Comparison of ENCODE assay signal across 1 cellular context in the genomic region with DNA sequence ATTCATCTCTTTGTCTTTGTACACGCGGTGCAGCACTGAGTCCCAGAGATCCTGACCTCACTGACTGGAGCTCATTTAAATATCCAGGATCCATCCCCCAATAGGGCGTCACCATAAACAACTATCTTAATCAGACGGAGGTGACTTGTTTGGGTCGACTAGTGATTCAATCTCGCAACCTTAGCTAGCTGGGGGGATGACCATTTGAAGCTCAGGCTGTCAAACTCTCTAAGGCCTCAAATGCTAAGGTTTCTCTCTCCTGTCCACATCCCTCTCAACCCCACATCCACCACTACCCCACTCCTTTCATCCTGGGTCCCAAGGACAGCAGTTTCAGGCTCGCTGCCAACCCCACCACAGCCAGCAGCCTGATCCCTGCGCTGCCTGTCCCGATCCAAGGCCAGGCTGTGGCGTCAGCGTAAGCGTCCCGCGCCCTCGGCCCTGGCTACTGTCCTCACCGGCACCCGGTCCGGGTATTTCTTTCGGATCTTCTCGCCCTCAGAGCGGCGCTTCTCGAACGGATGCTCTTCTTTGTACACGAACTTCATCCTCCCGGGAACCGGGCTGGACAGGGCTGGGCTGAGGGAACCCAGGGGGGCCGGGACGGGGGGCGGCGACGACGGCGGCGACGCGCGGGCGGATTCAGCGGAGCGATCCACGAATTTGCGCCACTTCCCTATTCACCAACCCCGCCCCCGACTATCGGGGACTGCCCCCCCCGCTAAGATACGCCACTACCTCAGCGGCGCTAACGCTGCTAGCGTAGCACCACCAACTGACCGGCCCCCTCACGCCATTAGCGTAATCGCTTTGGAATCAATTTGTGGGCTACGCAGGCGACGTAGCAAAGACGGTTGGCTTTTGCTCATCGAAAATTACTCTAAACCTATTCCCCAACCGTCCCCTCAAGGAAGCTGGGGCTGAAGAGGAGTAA.
TF ChIP-seq lines count a peak whose summit lies in the region.

A gene (minus strand): TSS at position 667 of the 934 bp plus-strand sequence. CDS start 119 bp downstream, at position 548.

TF ChIP-seq in HepG2, 621 proteins besides CTCF, POLR2A, EP300 and RAD21 (continued from another document and continues in another):
- TF ChIP-seq, protein P1, sequence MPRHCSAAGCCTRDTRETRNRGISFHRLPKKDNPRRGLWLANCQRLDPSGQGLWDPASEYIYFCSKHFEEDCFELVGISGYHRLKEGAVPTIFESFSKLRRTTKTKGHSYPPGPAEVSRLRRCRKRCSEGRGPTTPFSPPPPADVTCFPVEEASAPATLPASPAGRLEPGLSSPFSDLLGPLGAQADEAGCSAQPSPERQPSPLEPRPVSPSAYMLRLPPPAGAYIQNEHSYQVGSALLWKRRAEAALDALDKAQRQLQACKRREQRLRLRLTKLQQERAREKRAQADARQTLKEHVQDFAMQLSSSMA (CRISPR knock-in tag; IDR thresholded peaks at IDR 0.05) = no peak
- TF ChIP-seq ZNF253 (CRISPR knock-in tag; IDR thresholded peaks at IDR 0.05; ENCODE audit: borderline replicate concordance) (no peak), U2AF2 (IDR thresholded peaks at IDR 0.05; ENCODE audit: low read depth, low read length) (peak; percentile 71; the same call in 1 of the 2 replicates), ZNF44 (CRISPR knock-in tag; IDR thresholded peaks at IDR 0.05) (0 out of 2 replicates have a peak, but pooled peaks have one; percentile 53), MATR3 (CRISPR knock-in tag; IDR thresholded peaks at IDR 0.05) (no peak), ZSCAN31 (CRISPR knock-in tag; IDR thresholded peaks at IDR 0.05; ENCODE audit: low read depth) (no peak; the same call in 1 of the 2 replicates), ELF4 (CRISPR knock-in tag; IDR thresholded peaks at IDR 0.05; ENCODE audit: borderline replicate concordance) (0 out of 2 replicates have a peak, but pooled peaks have one; percentile 11), SRSF1 (optimal IDR thresholded peaks at IDR 0.05; ENCODE audit: low read depth, low read length) (peak; percentile 98), ZNF354B (CRISPR knock-in tag; IDR thresholded peaks at IDR 0.05) (no peak), ZNF788 (CRISPR knock-in tag; IDR thresholded peaks at IDR 0.05; ENCODE audit: borderline replicate concordance) (peak; percentile 68; the same call in 1 of the 2 replicates), SNRNP70 (IDR thresholded peaks at IDR 0.05; ENCODE audit: low read depth, low read length) (peak; percentile 89), ZNF121 (CRISPR knock-in tag; IDR thresholded peaks at IDR 0.05) (no peak), ZFP1 (CRISPR knock-in tag; IDR thresholded peaks at IDR 0.05) (no peak), IKZF1 (IDR thresholded peaks at IDR 0.05) (no peak), HNRNPL (IDR thresholded peaks at IDR 0.05; ENCODE audit: low read depth, low read length) (no peak), ZNF430 (CRISPR knock-in tag; IDR thresholded peaks at IDR 0.05) (no peak), KDM1A (CRISPR knock-in tag; IDR thresholded peaks at IDR 0.05) (no peak), ZNF572 (CRISPR knock-in tag; IDR thresholded peaks at IDR 0.05) (no peak), MAFK (conservative IDR thresholded peaks at IDR 0.05 in 1 of 2, IDR thresholded peaks at IDR 0.05 in 1 of 2; ENCODE audit: low read length in 2 of 2) (no peak), ZNF282 (IDR thresholded peaks at IDR 0.05; ENCODE audit: partially characterized antibody) (no peak), SOX6 (IDR thresholded peaks at IDR 0.05) (no peak), SOX6 (CRISPR knock-in tag; IDR thresholded peaks at IDR 0.05) (0 out of 2 replicates have a peak, but pooled peaks have one; percentile 39), HNRNPH1 (optimal IDR thresholded peaks at IDR 0.05; ENCODE audit: low read depth, low read length) (peak; percentile 98), REL (CRISPR knock-in tag; conservative IDR thresholded peaks at IDR 0.05) (no peak), ZNF136 (CRISPR knock-in tag; IDR thresholded peaks at IDR 0.05; ENCODE audit: low read depth) (no peak)
- TF ChIP-seq, protein P2, sequence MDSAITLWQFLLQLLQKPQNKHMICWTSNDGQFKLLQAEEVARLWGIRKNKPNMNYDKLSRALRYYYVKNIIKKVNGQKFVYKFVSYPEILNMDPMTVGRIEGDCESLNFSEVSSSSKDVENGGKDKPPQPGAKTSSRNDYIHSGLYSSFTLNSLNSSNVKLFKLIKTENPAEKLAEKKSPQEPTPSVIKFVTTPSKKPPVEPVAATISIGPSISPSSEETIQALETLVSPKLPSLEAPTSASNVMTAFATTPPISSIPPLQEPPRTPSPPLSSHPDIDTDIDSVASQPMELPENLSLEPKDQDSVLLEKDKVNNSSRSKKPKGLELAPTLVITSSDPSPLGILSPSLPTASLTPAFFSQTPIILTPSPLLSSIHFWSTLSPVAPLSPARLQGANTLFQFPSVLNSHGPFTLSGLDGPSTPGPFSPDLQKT (CRISPR knock-in tag; IDR thresholded peaks at IDR 0.05; ENCODE audit: borderline replicate concordance) = no peak
- TF ChIP-seq, protein P3, sequence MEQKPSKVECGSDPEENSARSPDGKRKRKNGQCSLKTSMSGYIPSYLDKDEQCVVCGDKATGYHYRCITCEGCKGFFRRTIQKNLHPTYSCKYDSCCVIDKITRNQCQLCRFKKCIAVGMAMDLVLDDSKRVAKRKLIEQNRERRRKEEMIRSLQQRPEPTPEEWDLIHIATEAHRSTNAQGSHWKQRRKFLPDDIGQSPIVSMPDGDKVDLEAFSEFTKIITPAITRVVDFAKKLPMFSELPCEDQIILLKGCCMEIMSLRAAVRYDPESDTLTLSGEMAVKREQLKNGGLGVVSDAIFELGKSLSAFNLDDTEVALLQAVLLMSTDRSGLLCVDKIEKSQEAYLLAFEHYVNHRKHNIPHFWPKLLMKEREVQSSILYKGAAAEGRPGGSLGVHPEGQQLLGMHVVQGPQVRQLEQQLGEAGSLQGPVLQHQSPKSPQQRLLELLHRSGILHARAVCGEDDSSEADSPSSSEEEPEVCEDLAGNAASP (CRISPR knock-in tag; IDR thresholded peaks at IDR 0.05; ENCODE audit: borderline replicate concordance) = 0 out of 2 replicates have a peak, but pooled peaks have one; percentile 12
- TF ChIP-seq, protein P4, sequence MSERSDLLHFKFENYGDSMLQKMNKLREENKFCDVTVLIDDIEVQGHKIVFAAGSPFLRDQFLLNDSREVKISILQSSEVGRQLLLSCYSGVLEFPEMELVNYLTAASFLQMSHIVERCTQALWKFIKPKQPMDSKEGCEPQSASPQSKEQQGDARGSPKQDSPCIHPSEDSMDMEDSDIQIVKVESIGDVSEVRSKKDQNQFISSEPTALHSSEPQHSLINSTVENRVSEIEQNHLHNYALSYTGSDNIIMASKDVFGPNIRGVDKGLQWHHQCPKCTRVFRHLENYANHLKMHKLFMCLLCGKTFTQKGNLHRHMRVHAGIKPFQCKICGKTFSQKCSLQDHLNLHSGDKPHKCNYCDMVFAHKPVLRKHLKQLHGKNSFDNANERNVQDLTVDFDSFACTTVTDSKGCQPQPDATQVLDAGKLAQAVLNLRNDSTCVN (CRISPR knock-in tag; IDR thresholded peaks at IDR 0.05; ENCODE audit: borderline replicate concordance) = no peak; the same call in 1 of the 2 replicates
- TF ChIP-seq, protein P5, sequence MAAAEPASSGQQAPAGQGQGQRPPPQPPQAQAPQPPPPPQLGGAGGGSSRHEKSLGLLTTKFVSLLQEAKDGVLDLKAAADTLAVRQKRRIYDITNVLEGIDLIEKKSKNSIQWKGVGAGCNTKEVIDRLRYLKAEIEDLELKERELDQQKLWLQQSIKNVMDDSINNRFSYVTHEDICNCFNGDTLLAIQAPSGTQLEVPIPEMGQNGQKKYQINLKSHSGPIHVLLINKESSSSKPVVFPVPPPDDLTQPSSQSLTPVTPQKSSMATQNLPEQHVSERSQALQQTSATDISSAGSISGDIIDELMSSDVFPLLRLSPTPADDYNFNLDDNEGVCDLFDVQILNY (CRISPR knock-in tag; conservative IDR thresholded peaks at IDR 0.05) = no peak
- TF ChIP-seq, protein P6, sequence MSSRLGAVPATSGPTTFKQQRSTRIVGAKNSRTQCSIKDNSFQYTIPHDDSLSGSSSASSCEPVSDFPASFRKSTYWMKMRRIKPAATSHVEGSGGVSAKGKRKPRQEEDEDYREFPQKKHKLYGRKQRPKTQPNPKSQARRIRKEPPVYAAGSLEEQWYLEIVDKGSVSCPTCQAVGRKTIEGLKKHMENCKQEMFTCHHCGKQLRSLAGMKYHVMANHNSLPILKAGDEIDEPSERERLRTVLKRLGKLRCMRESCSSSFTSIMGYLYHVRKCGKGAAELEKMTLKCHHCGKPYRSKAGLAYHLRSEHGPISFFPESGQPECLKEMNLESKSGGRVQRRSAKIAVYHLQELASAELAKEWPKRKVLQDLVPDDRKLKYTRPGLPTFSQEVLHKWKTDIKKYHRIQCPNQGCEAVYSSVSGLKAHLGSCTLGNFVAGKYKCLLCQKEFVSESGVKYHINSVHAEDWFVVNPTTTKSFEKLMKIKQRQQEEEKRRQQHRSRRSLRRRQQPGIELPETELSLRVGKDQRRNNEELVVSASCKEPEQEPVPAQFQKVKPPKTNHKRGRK (CRISPR knock-in tag; IDR thresholded peaks at IDR 0.05) = no peak
- TF ChIP-seq, protein P7, sequence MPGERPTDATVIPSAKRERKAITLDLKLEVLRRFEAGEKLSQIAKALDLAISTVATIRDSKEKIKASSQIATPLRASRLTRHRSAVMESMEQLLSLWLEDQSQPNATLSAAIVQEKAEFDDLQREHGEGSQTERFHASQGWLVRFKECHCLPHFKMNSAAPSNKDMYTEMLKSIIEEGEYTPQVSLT (CRISPR knock-in tag; IDR thresholded peaks at IDR 0.05; ENCODE audit: borderline replicate concordance, low read depth) = no peak
- TF ChIP-seq, protein P8, sequence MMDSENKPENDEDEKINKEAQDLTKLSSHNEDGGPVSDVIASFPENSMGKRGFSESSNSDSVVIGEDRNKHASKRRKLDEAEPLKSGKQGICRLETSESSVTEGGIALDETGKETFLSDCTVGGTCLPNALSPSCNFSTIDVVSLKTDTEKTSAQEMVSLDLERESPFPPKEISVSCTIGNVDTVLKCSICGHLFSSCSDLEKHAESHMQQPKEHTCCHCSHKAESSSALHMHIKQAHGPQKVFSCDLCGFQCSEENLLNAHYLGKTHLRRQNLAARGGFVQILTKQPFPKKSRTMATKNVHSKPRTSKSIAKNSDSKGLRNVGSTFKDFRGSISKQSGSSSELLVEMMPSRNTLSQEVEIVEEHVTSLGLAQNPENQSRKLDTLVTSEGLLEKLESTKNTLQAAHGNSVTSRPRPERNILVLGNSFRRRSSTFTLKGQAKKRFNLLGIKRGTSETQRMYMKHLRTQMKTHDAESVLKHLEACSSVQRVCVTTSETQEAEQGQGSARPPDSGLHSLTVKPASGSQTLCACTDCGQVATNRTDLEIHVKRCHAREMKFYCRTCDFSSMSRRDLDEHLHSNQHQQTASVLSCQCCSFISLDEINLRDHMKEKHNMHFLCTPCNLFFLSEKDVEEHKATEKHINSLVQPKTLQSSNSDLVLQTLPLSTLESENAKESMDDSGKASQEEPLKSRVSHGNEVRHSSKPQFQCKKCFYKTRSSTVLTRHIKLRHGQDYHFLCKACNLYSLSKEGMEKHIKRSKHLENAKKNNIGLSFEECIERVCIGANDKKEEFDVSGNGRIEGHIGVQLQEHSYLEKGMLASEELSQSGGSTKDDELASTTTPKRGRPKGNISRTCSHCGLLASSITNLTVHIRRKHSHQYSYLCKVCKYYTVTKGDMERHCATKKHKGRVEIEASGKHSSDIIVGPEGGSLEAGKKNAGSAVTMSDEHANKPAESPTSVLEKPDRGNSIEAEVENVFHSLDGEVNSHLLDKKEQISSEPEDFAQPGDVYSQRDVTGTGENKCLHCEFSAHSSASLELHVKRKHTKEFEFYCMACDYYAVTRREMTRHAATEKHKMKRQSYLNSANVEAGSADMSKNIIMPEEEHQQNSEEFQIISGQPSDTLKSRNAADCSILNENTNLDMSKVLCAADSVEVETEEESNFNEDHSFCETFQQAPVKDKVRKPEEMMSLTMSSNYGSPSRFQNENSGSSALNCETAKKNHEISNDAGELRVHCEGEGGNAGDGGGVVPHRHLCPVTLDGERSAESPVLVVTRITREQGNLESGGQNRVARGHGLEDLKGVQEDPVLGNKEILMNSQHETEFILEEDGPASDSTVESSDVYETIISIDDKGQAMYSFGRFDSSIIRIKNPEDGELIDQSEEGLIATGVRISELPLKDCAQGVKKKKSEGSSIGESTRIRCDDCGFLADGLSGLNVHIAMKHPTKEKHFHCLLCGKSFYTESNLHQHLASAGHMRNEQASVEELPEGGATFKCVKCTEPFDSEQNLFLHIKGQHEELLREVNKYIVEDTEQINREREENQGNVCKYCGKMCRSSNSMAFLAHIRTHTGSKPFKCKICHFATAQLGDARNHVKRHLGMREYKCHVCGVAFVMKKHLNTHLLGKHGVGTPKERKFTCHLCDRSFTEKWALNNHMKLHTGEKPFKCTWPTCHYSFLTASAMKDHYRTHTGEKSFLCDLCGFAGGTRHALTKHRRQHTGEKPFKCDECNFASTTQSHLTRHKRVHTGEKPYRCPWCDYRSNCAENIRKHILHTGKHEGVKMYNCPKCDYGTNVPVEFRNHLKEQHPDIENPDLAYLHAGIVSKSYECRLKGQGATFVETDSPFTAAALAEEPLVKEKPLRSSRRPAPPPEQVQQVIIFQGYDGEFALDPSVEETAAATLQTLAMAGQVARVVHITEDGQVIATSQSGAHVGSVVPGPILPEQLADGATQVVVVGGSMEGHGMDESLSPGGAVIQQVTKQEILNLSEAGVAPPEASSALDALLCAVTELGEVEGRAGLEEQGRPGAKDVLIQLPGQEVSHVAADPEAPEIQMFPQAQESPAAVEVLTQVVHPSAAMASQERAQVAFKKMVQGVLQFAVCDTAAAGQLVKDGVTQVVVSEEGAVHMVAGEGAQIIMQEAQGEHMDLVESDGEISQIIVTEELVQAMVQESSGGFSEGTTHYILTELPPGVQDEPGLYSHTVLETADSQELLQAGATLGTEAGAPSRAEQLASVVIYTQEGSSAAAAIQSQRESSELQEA (CRISPR knock-in tag; IDR thresholded peaks at IDR 0.05; ENCODE audit: not compliant biosample characterization) = no peak
- TF ChIP-seq, protein P9, sequence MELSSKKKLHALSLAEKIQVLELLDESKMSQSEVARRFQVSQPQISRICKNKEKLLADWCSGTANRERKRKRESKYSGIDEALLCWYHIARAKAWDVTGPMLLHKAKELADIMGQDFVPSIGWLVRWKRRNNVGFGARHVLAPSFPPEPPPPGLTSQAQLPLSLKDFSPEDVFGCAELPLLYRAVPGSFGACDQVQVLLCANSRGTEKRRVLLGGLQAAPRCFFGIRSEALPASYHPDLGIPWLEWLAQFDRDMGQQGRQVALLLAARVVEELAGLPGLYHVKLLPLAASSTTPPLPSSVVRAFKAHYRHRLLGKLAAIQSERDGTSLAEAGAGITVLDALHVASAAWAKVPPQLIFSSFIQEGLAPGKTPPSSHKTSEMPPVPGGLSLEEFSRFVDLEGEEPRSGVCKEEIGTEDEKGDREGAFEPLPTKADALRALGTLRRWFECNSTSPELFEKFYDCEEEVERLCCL (CRISPR knock-in tag; IDR thresholded peaks at IDR 0.05; ENCODE audit: borderline replicate concordance) = no peak
- TF ChIP-seq, protein P10, sequence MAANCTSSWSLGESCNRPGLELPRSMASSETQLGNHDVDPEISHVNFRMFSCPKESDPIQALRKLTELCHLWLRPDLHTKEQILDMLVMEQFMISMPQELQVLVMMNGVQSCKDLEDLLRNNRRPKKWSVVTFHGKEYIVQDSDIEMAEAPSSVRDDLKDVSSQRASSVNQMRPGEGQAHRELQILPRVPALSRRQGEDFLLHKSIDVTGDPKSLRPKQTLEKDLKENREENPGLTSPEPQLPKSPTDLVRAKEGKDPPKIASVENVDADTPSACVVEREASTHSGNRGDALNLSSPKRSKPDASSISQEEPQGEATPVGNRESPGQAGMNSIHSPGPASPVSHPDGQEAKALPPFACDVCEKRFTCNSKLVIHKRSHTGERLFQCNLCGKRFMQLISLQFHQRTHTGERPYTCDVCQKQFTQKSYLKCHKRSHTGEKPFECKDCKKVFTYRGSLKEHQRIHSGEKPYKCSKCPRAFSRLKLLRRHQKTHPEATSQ (CRISPR knock-in tag; IDR thresholded peaks at IDR 0.05; ENCODE audit: borderline replicate concordance) = no peak
- TF ChIP-seq, protein P11, sequence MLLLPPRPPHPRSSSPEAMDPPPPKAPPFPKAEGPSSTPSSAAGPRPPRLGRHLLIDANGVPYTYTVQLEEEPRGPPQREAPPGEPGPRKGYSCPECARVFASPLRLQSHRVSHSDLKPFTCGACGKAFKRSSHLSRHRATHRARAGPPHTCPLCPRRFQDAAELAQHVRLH (CRISPR knock-in tag; IDR thresholded peaks at IDR 0.05; ENCODE audit: borderline replicate concordance, low read depth) = peak; percentile 32
